24 cellular contexts compared by ENCODE assay signal in the genomic region with DNA sequence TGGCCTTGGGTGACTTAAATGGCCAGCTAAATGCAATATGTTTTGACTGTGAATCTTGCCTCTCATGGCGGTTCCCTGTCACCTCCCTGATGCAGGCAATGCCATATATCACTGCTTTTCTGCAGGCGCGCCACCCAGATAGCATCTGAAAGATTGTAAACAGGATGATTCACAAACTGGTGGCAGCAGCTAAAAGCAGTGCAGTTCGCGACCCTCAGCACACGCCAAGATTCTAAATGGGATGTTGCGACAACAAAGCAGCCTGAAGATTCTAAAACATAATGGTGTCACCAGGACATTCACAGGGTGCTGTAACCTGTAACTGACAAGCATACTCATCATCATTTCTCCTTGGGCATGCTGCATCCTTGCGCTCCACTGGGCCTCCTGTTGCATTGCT.
"Had no signal": no experiment of that assay in that cellular context is flagged by ENCODE, and none has a peak within 500 bp of the region (broad histone marks: within the 10 kb centered on the region; RNA-seq: fewer than 3 reads in every experiment).

No MANE protein-coding gene starts in this region.

- H3K27ac Mint-ChIP-seq: activated T-helper 17 cell treated with anti-CD3 and anti-CD28 coated beads, Interleukin-2, amount 50 U/mL, for 72 hours; natural killer cell treated with Interleukin-12 subunit alpha and Interleukin-12 subunit beta and Interleukin-15 and Interleukin-18, amount 100 ng/mL, for 72 hours had no signal

- H3K36me3 ChIP-seq: brain microvascular endothelial cell, left ventricle myocardium inferior, spleen, tibial nerve, WERI-Rb-1 had no signal

- H3K27ac ChIP-seq: brain microvascular endothelial cell, coronary artery, dorsolateral prefrontal cortex, left ventricle myocardium inferior, spleen, tibial nerve, WERI-Rb-1 had no signal

- H3K4me3 ChIP-seq: coronary artery, dorsolateral prefrontal cortex, left ventricle myocardium inferior, lung, mucosa of descending colon, spleen, tibial nerve had no signal

- H3K27me3 ChIP-seq: brain microvascular endothelial cell, dorsolateral prefrontal cortex, tibial nerve had no signal

- ATAC-seq: activated CD4-positive, CD25-positive, alpha-beta regulatory T cell treated with anti-CD3 and anti-CD28 coated beads, Interleukin-2, amount 50 U/mL, for 24 hours; activated T-cell treated with anti-CD3 and anti-CD28 coated beads, Interleukin-2, amount 50 U/mL, for 4 hours; activated T-helper 17 cell treated with anti-CD3 and anti-CD28 coated beads, Interleukin-2, amount 50 U/mL, for 72 hours; mucosa of descending colon; natural killer cell treated with Interleukin-12 subunit alpha and Interleukin-12 subunit beta and Interleukin-15 and Interleukin-18, amount 100 ng/mL, for 72 hours; right cardiac atrium had no signal

- H3K27me3 Mint-ChIP-seq: activated T-helper 17 cell treated with anti-CD3 and anti-CD28 coated beads, Interleukin-2, amount 50 U/mL, for 72 hours had no signal

- DNase-seq: activated CD4-positive, alpha-beta T cell treated with anti-CD3 and anti-CD28 coated beads for 48 hours; activated CD4-positive, alpha-beta T cell treated with anti-CD3 and anti-CD28 coated beads, Interleukin-2, amount 50 U/mL, for 48 hours; activated CD8-positive, alpha-beta memory T cell treated with anti-CD3 and anti-CD28 coated beads, Interleukin-2, amount 50 U/mL, for 48 hours; activated gamma-delta T cell treated with Interleukin-2 at 50 U/mL for 16 hours; activated naive CD4-positive, alpha-beta T cell treated with anti-CD3 and anti-CD28 coated beads, Interleukin-2, amount 50 U/mL, for 16 hours; activated T-cell treated with anti-CD3 and anti-CD28 coated beads, Interleukin-2, amount 50 U/mL, for 4 hours; amniotic stem cell; brain microvascular endothelial cell; dorsolateral prefrontal cortex; effector memory CD4-positive, alpha-beta T cell; glutamatergic neuron; left ventricle myocardium inferior; mucosa of descending colon; posterior cingulate gyrus; right cardiac atrium; spleen; stimulated activated naive CD4-positive, alpha-beta T cell; WERI-Rb-1 had no signal

- H3K4me1 Mint-ChIP-seq: activated T-helper 17 cell treated with anti-CD3 and anti-CD28 coated beads, Interleukin-2, amount 50 U/mL, for 72 hours had no signal

- H3K4me1 ChIP-seq: left ventricle myocardium inferior, spleen had no signal

- H3K4me3 Mint-ChIP-seq: activated T-cell treated with anti-CD3 and anti-CD28 coated beads, Interleukin-2, amount 50 U/mL, for 4 hours; activated T-helper 17 cell treated with anti-CD3 and anti-CD28 coated beads, Interleukin-2, amount 50 U/mL, for 72 hours; natural killer cell treated with Interleukin-12 subunit alpha and Interleukin-12 subunit beta and Interleukin-15 and Interleukin-18, amount 100 ng/mL, for 72 hours had no signal

- H3K9me3 ChIP-seq: mucosa of descending colon had no signal
